8 cellular contexts compared by ENCODE assay signal in genomic region chr1:157715736-157716135, GRCh38. TPM values are rescaled to one million over a fixed set of nuclear protein-coding genes. Genes with fewer than 3 reads are reported as not detected.
"Had no signal": no experiment of that assay in that cellular context is flagged by ENCODE, and none has a peak within 500 bp of the region (broad histone marks: within the 10 kb centered on the region; RNA-seq: fewer than 3 reads in every experiment).

No MANE protein-coding gene starts in this region.

- H3K4me3 Mint-ChIP-seq: GM23338, H9 had no signal

- H3K27ac Mint-ChIP-seq: GM23338, H9 had no signal

- H3K4me1 Mint-ChIP-seq: GM23338, H9 had no signal

- DNase-seq: H9, HCEC 1CT, IMR-90, KG1 had no signal

- ATAC-seq: GM23338, K562 had no signal

RNA-seq across cellular contexts. Expression of gene FCRL3, which starts 15.2 kb away (rescaled TPM):
- total RNA-seq: GM23338, H1, H9, HT-29, IMR-90, K562 had no signal
- polyA plus RNA-seq: GM23338, H1, IMR-90, K562 had no signal
